Comparison of ENCODE assay signal across 15 cellular contexts in genomic region chr17:59651346-59651745, GRCh38. TPM values are rescaled to one million over a fixed set of nuclear protein-coding genes. Genes with fewer than 3 reads are reported as not detected.
DNase-seq lines count a peak whose midpoint lies in the region; ATAC-seq and TF ChIP-seq lines count a peak whose summit lies in the region.
"Had no signal": no experiment of that assay in that cellular context is flagged by ENCODE, and none has a peak within 500 bp of the region (broad histone marks: within the 10 kb centered on the region; RNA-seq: fewer than 3 reads in every experiment).

No MANE protein-coding gene starts in this region.

- H2AFZ ChIP-seq in OCI-LY7 (ENCODE audit: low read length): no peak overlapping the region

- intact Hi-C loops in OCI-LY7 (cut with micrococcal nuclease; ENCODE audit: unreplicated experiment): no loop called here

- peaks cover 44% of the 10 kb centered on the region; the same call in 1 of the 2 replicates for H3K79me2 ChIP-seq in OCI-LY7 (ENCODE audit: insufficient read depth, low read depth, low read length)

- no peaks in the 10 kb centered on the region for H3K9me2 ChIP-seq in OCI-LY7 (ENCODE audit: insufficient read depth, low read length)

- H3K9me3 ChIP-seq in OCI-LY7 (ENCODE audit: low read length): 0 out of 2 replicates have a peak, but pooled peaks cover 5% of the 10 kb centered on the region
- H3K9me3 ChIP-seq: Caco-2 had no signal

- BruUV-seq in OCI-LY7 (replicated peaks; lab: Mats Ljungman, UMichigan): no TSS peak

- H3K4me2 ChIP-seq in OCI-LY7 (ENCODE audit: low read length): no peak overlapping the region

- POLR2A ChIA-PET in naive thymus-derived CD8-positive, alpha-beta T cell (lab: Charles Lee): interaction anchor here (0.7 kb wide), 1 partner anchor 36 kb away, joined by 3 read pairs; no protein-coding TSS in a partner anchor
- POLR2A ChIA-PET in OCI-LY7 (lab: Charles Lee): interaction anchor here (0.9 to 2.9 kb wide), 3 partner anchors 8 to 29 kb away, joined by 3 to 10 read pairs (median 3); no protein-coding TSS in a partner anchor

- H3K27me3 Mint-ChIP-seq in naive thymus-derived CD8-positive, alpha-beta T cell: no peaks in the 10 kb centered on the region
- H3K27me3 Mint-ChIP-seq: activated CD4-positive, alpha-beta memory T cell treated with anti-CD3 and anti-CD28 coated beads for 36 hours had no signal

- H3K9me3 Mint-ChIP-seq in naive thymus-derived CD8-positive, alpha-beta T cell: peaks cover 0 to 2% (median 0%) of the 10 kb centered on the region in 9 donors
- H3K9me3 Mint-ChIP-seq: activated CD4-positive, alpha-beta memory T cell treated with anti-CD3 and anti-CD28 coated beads for 36 hours had no signal

- H3K4me3 ChIP-seq in astrocyte of the spinal cord (ENCODE audit: low read depth, low read length) (no peak overlapping the region), OCI-LY7 (ENCODE audit: low read depth, low read length, poor library complexity, severe bottlenecking) (no peak overlapping the region)
- H3K4me3 ChIP-seq: sigmoid colon had no signal

- CTCF ChIA-PET in OCI-LY7 (lab: Charles Lee; ENCODE audit: unreplicated experiment): no interaction called here

- TF ChIP-seq CTCF in astrocyte of the spinal cord (IDR thresholded peaks at IDR 0.05; ENCODE audit: low read depth, low read length) (no peak), OCI-LY7 (conservative IDR thresholded peaks at IDR 0.05; ENCODE audit: low read length) (no peak)

- H3K4me3 Mint-ChIP-seq in naive thymus-derived CD8-positive, alpha-beta T cell: no peak overlapping the region
- H3K4me3 Mint-ChIP-seq: activated CD4-positive, alpha-beta memory T cell treated with anti-CD3 and anti-CD28 coated beads for 36 hours had no signal

- peaks cover 98% of the 10 kb centered on the region for H3K36me3 ChIP-seq in OCI-LY7 (ENCODE audit: insufficient read depth, low read length)

- DNase-seq in Daoy (ENCODE audit: low read depth): peak; percentile 8
- peak; percentile 61 for DNase-seq in LHCN-M2 (ENCODE audit: low read depth)
- DNase-seq in astrocyte of the spinal cord (ENCODE audit: low read depth, low spot score): peak; percentile 56
- DNase-seq in naive thymus-derived CD8-positive, alpha-beta T cell: peak in 3 of 10 donors; percentile 19 to 28 (median 22)
- DNase-seq in OCI-LY7 (ENCODE audit: low spot score): no peak
- DNase-seq in NCI-H510A treated with DMSO at 0.1 percent for 48 hours (lab: John Stamatoyannopoulos, UW): no peak
- DNase-seq: activated CD4-positive, alpha-beta memory T cell treated with anti-CD3 and anti-CD28 coated beads for 36 hours; Caco-2; Kasumi-1; NCI-H1417; NCI-H2171; NCI-H748 treated with DMSO at 0.1 percent for 48 hours; sigmoid colon had no signal

- in situ Hi-C loops in astrocyte of the spinal cord (cut with HindIII; ENCODE audit: low sequenced_read_pairs): no loop called here

- H4K20me1 ChIP-seq in OCI-LY7 (ENCODE audit: insufficient read depth, low read length): no peaks in the 10 kb centered on the region; the same call in 1 of the 2 replicates

- peaks cover 10 to 38% (median 32%) of the 10 kb centered on the region in 4 donors for H3K4me1 Mint-ChIP-seq in naive thymus-derived CD8-positive, alpha-beta T cell

- H3K36me3 Mint-ChIP-seq in naive thymus-derived CD8-positive, alpha-beta T cell: peaks cover 18 to 95% (median 35%) of the 10 kb centered on the region in 3 donors

- H3K4me1 ChIP-seq in OCI-LY7 (ENCODE audit: insufficient read depth, low read length, poor library complexity, severe bottlenecking): no peaks in the 10 kb centered on the region
- H3K4me1 ChIP-seq: Caco-2 had no signal

- peak; percentile 59 to 81 for ATAC-seq in naive thymus-derived CD8-positive, alpha-beta T cell
- ATAC-seq in HG03442 (IDR thresholded peaks at IDR 0.05; ENCODE audit: unreplicated experiment): no peak
- ATAC-seq: Panc1 had no signal

- no peak overlapping the region for H3K27ac Mint-ChIP-seq in naive thymus-derived CD8-positive, alpha-beta T cell
- H3K27ac Mint-ChIP-seq: activated CD4-positive, alpha-beta memory T cell treated with anti-CD3 and anti-CD28 coated beads for 36 hours had no signal

- H3K27ac ChIP-seq in OCI-LY7 (ENCODE audit: low read depth, low read length, poor library complexity, severe bottlenecking): no peak overlapping the region
- H3K27ac ChIP-seq: sigmoid colon had no signal

RNA-seq across cellular contexts. Expression of gene CLTC, which starts 31.7 kb away (rescaled TPM):
- 226 and 228 TPM in 2 replicates for total RNA-seq in Daoy (2014; rRNA removed; shearing (Covaris generic))
- total RNA-seq in LHCN-M2 (2014; rRNA removed) (389 and 434 TPM in 2 replicates), OCI-LY7 (2022) (214 and 227 TPM in 2 replicates)
- 157 TPM for polyA plus RNA-seq in LHCN-M2 (2012)
- total RNA-seq in naive thymus-derived CD8-positive, alpha-beta T cell: 10 to 100 TPM; 89.6 to 94.9 TPM
- 10 to 100 TPM; 19.5 to 31.2 (median 23.7) TPM for polyA plus RNA-seq in naive thymus-derived CD8-positive, alpha-beta T cell
- 123 and 155 TPM in 2 replicates for total RNA-seq in OCI-LY7 (2014; rRNA removed; shearing (Covaris generic))

RNA-seq across cellular contexts. Expression of gene PTRH2, which starts 55.9 kb away (rescaled TPM):
- 28.3 and 39.1 TPM in 2 replicates for total RNA-seq in Daoy (2014; rRNA removed; shearing (Covaris generic))
- total RNA-seq in LHCN-M2 (2014; rRNA removed): 29.9 and 34.3 TPM in 2 replicates
- polyA plus RNA-seq in LHCN-M2 (2012): 38.1 TPM
- total RNA-seq in naive thymus-derived CD8-positive, alpha-beta T cell: 10 to 100 TPM; 16.2 to 17.3 TPM
- 10 to 100 TPM; 14.4 to 19.7 (median 17.8) TPM for polyA plus RNA-seq in naive thymus-derived CD8-positive, alpha-beta T cell
- total RNA-seq in OCI-LY7 (2014; rRNA removed; shearing (Covaris generic)): 27.0 and 33.6 TPM in 2 replicates
- 25.7 and 34.5 TPM in 2 replicates for total RNA-seq in OCI-LY7 (2022)

RNA-seq across cellular contexts. Expression of gene VMP1, which starts 56.1 kb away (rescaled TPM):
- total RNA-seq in Daoy (2014; rRNA removed; shearing (Covaris generic)): 172 and 212 TPM in 2 replicates
- total RNA-seq in LHCN-M2 (2014; rRNA removed) (193 and 225 TPM in 2 replicates), OCI-LY7 (2022) (38.0 and 41.9 TPM in 2 replicates)
- 61.7 TPM for polyA plus RNA-seq in LHCN-M2 (2012)
- total RNA-seq in naive thymus-derived CD8-positive, alpha-beta T cell: 10 to 100 TPM; 63.5 to 65.1 TPM
- 10 to 100 TPM; 39.8 to 57.1 (median 40.9) TPM for polyA plus RNA-seq in naive thymus-derived CD8-positive, alpha-beta T cell
- 29.2 and 35.8 TPM in 2 replicates for total RNA-seq in OCI-LY7 (2014; rRNA removed; shearing (Covaris generic))

Comparison
In these comparisons a context has a peak if more than half of its experiments do, and no peak if none do; other contexts are left out.
1. DNase-seq: peak in Daoy (single experiment), LHCN-M2 (single experiment) and astrocyte of the spinal cord (single experiment); none in OCI-LY7 (single experiment) and NCI-H510A treated with DMSO at 0.1 percent for 48 hours (single experiment).